In the genomic region with DNA sequence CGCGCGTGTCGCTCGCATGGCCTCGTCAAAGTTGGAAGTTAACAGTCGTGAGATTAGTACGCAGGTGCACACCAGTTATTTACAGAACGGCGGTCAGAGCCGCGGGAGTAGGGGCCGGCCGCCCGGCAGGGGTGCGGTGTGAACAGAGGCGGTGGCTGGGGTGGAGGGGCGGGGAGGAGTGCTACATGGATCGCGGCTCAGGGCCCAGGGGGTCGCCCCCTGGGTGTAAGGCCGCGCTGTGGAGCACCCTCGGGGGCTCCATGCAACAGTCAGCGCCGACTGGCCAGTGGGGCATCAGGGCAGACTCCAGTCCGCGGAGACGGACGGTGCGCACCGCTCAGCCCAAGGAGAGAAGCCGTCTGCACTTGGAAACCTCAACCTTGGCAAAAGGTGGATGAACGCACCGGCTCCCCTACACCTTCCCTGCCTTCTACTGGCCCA, we compare ENCODE assay signal across 21 cellular contexts.
DNase-seq lines count a peak whose midpoint lies in the region; ATAC-seq, FAIRE-seq and TF ChIP-seq lines count a peak whose summit lies in the region.
"Had no signal": no experiment of that assay in that cellular context is flagged by ENCODE, and none has a peak within 500 bp of the region (broad histone marks: within the 10 kb centered on the region; RNA-seq: fewer than 3 reads in every experiment).

No MANE protein-coding gene starts in this region.

- H3K4me1 ChIP-seq in osteoblast (ENCODE audit: insufficient read depth, low read length) (no peaks in the 10 kb centered on the region), vagina (no peaks in the 10 kb centered on the region), SJCRH30 (no peaks in the 10 kb centered on the region)
- H3K4me1 ChIP-seq: Caco-2 had no signal

- H3K27ac Mint-ChIP-seq in stimulated activated naive CD8-positive, alpha-beta T cell treated with anti-CD3 and anti-CD28 coated beads, Interleukin-15, amount 100 ng/mL, for 72 hours, result no peak overlapping the region
- H3K27ac Mint-ChIP-seq: CD4-positive, CD25-positive, alpha-beta regulatory T cell had no signal

- intact Hi-C loops in vagina (cut with DNase I), result no loop called here

- FAIRE-seq in RCC 7860 (lab: Jason Lieb, UNC), result no peak
- FAIRE-seq: GM19239 had no signal

- TF ChIP-seq CTCF in osteoblast (IDR thresholded peaks at IDR 0.05; ENCODE audit: extremely low read depth, low read depth, low read length) (no peak), vagina (IDR thresholded peaks at IDR 0.05) (no peak)

- H3K27me3 ChIP-seq in osteoblast (ENCODE audit: insufficient read depth, low read length) (no peaks in the 10 kb centered on the region), vagina (no peaks in the 10 kb centered on the region), SJCRH30 (no peaks in the 10 kb centered on the region)

- H3K9me3 ChIP-seq in osteoblast (ENCODE audit: low read depth, low read length) (no peaks in the 10 kb centered on the region), vagina (no peaks in the 10 kb centered on the region), SJCRH30 (replicated peaks) (no peaks in the 10 kb centered on the region)

- no peak for DNase-seq in stimulated activated naive CD8-positive, alpha-beta T cell treated with anti-CD3 and anti-CD28 coated beads, Interleukin-15, amount 100 ng/mL, for 72 hours
- DNase-seq in stimulated activated naive CD8-positive, alpha-beta T cell treated with anti-CD3 and anti-CD28 coated beads, Interleukin-15, Interleukin-2, amounts not matched to agents 100 U/mL and 50 U/mL, for 24 hours, result no peak
- DNase-seq in islet precursor cell, result peak; percentile 37
- DNase-seq in osteoblast (ENCODE audit: insufficient read length, low spot score, missing footprints), result peak; percentile 44
- peak; percentile 25 to 81 for DNase-seq in vagina (ENCODE audit: extremely low spot score in 2 of 2)
- no peak for DNase-seq in RCC 7860 (ENCODE audit: low spot score)
- DNase-seq in SJCRH30, result no peak
- no peak for DNase-seq in NCI-H2171 treated with DMSO at 0.1 percent for 48 hours (lab: John Stamatoyannopoulos, UW)
- DNase-seq: ACHN; AML-193; CD4-positive, CD25-positive, alpha-beta regulatory T cell; EL; NCI-H1105 treated with DMSO at 0.1 percent for 48 hours; NCI-H1694 treated with DMSO at 0.1 percent for 48 hours; NCI-H2107; NCI-H226; NCI-H524 treated with DMSO at 0.1 percent for 48 hours; SHP77 treated with DMSO at 0.1 percent for 48 hours had no signal

- ATAC-seq in stimulated activated naive CD8-positive, alpha-beta T cell treated with anti-CD3 and anti-CD28 coated beads, Interleukin-15, amount 100 ng/mL, for 72 hours, result peak; percentile 53
- ATAC-seq in stimulated activated naive CD8-positive, alpha-beta T cell treated with anti-CD3 and anti-CD28 coated beads, Interleukin-15, Interleukin-2, amounts not matched to agents 100 U/mL and 50 U/mL, for 24 hours, result no peak

- H3K27me3 Mint-ChIP-seq in stimulated activated naive CD8-positive, alpha-beta T cell treated with anti-CD3 and anti-CD28 coated beads, Interleukin-15, amount 100 ng/mL, for 72 hours, result no peaks in the 10 kb centered on the region
- H3K27me3 Mint-ChIP-seq: CD4-positive, CD25-positive, alpha-beta regulatory T cell had no signal

- no peak overlapping the region for H2AFZ ChIP-seq in osteoblast (ENCODE audit: low read length)

- TF ChIP-seq POLR2A in vagina (IDR thresholded peaks at IDR 0.05), result no peak

- H3K4me3 Mint-ChIP-seq in stimulated activated naive CD8-positive, alpha-beta T cell treated with anti-CD3 and anti-CD28 coated beads, Interleukin-15, amount 100 ng/mL, for 72 hours, result no peak overlapping the region
- H3K4me3 Mint-ChIP-seq: CD4-positive, CD25-positive, alpha-beta regulatory T cell; IgD-negative memory B cell had no signal

- H3K4me3 ChIP-seq in osteoblast (ENCODE audit: insufficient read depth, low read length), result no peak overlapping the region
- H3K4me3 ChIP-seq in vagina, result no peak overlapping the region
- no peak overlapping the region for H3K4me3 ChIP-seq in SJCRH30

- H3K27ac ChIP-seq in osteoblast (ENCODE audit: low read depth, low read length) (no peak overlapping the region), vagina (no peak overlapping the region), SJCRH30 (no peak overlapping the region)

- no peaks in the 10 kb centered on the region for H4K20me1 ChIP-seq in osteoblast (ENCODE audit: insufficient read depth, low read length)

- H3K4me1 Mint-ChIP-seq in stimulated activated naive CD8-positive, alpha-beta T cell treated with anti-CD3 and anti-CD28 coated beads, Interleukin-15, amount 100 ng/mL, for 72 hours, result no peaks in the 10 kb centered on the region
- H3K4me1 Mint-ChIP-seq: CD4-positive, CD25-positive, alpha-beta regulatory T cell; IgD-negative memory B cell had no signal

- H3K79me2 ChIP-seq in osteoblast (ENCODE audit: insufficient read depth, low read length), result no peaks in the 10 kb centered on the region

- peaks cover 1 to 25% of the 10 kb centered on the region in 2 donors for H3K9me3 Mint-ChIP-seq in stimulated activated naive CD8-positive, alpha-beta T cell treated with anti-CD3 and anti-CD28 coated beads, Interleukin-15, amount 100 ng/mL, for 72 hours

- H3K36me3 ChIP-seq in osteoblast (ENCODE audit: insufficient read depth, low read length) (peaks cover 53% of the 10 kb centered on the region), vagina (no peaks in the 10 kb centered on the region), SJCRH30 (no peaks in the 10 kb centered on the region)

- no peak overlapping the region for H3K4me2 ChIP-seq in osteoblast (ENCODE audit: insufficient read depth, low read length)

Comparison
In these comparisons a context has a peak if more than half of its experiments do, and no peak if none do; other contexts are left out.
1. DNase-seq: peak in islet precursor cell (single experiment), osteoblast (single experiment) and vagina (2 of 2); none in stimulated activated naive CD8-positive, alpha-beta T cell treated with anti-CD3 and anti-CD28 coated beads, Interleukin-15, amount 100 ng/mL, for 72 hours (0 of 2), stimulated activated naive CD8-positive, alpha-beta T cell treated with anti-CD3 and anti-CD28 coated beads, Interleukin-15, Interleukin-2, amounts not matched to agents 100 U/mL and 50 U/mL, for 24 hours (single experiment), RCC 7860 (single experiment), SJCRH30 (0 of 2) and NCI-H2171 treated with DMSO at 0.1 percent for 48 hours (single experiment).